25 cellular contexts compared by ENCODE assay signal in the genomic region with DNA sequence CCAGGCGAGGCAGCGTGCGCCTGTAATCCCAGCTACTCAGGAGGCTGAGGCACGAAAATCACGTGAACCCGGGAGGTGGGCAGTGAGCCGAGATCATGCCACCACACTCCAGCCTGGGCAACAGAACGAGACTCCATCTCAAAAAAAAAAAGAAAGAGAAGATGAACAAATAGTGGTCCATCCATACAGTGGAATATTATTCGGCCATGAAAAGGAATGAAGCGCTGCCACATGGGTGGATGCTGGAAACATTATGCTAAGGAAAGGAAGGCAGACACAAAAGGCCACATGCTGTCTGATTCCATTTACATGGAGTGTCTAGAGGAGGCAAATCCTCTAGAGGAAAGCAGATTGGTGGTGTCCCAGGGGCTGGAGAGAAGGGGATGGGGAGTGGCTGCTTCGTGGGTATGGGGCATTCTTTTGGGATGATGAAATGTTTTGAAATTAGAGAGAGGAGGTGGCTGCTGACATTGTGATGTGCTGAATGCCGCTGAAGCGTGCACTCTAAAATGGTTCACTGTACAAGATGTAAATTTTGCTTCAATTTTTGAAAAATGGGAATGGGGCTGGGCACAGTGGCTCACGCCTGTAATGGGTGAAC. TPM values are rescaled to one million over a fixed set of nuclear protein-coding genes. Genes with fewer than 3 reads are reported as not detected.
"Had no signal": no experiment of that assay in that cellular context is flagged by ENCODE, and none has a peak within 500 bp of the region (broad histone marks: within the 10 kb centered on the region; RNA-seq: fewer than 3 reads in every experiment).

No MANE protein-coding gene starts in this region.

- H3K9me3 Mint-ChIP-seq: activated naive CD4-positive, alpha-beta T cell treated with anti-CD3 and anti-CD28 coated beads, Interleukin-2, amount 50 U/mL, for 72 hours; activated T-cell treated with anti-CD3 and anti-CD28 coated beads, Interleukin-2, amount 50 U/mL, for 4 hours; endodermal cell; mesothelial cell of epicardium; natural killer cell treated with Interleukin-12 subunit alpha and Interleukin-12 subunit beta and Interleukin-15 and Interleukin-18, amount 100 ng/mL, for 72 hours; T-helper 1 cell treated with Interleukin-12 subunit alpha and Interleukin-12 subunit beta and Interleukin-4 antibody, amounts not matched to agents 30 μg/mL and 1 μg/mL, for 36 hours had no signal

- H3K36me3 Mint-ChIP-seq: activated naive CD4-positive, alpha-beta T cell treated with anti-CD3 and anti-CD28 coated beads, Interleukin-2, amount 50 U/mL, for 72 hours; mesothelial cell of epicardium; natural killer cell treated with Interleukin-12 subunit alpha and Interleukin-12 subunit beta and Interleukin-15 and Interleukin-18, amount 100 ng/mL, for 72 hours had no signal

- H3K27ac ChIP-seq: coronary artery, epithelial cell of prostate, left lung, prostate gland, upper lobe of right lung had no signal

- ATAC-seq: activated naive CD4-positive, alpha-beta T cell treated with anti-CD3 and anti-CD28 coated beads, Interleukin-2, amount 50 U/mL, for 72 hours; activated T-cell treated with anti-CD3 and anti-CD28 coated beads, Interleukin-2, amount 50 U/mL, for 4 hours; left lung; natural killer cell treated with Interleukin-12 subunit alpha and Interleukin-12 subunit beta and Interleukin-15 and Interleukin-18, amount 100 ng/mL, for 72 hours; stimulated activated naive CD8-positive, alpha-beta T cell treated with anti-CD3 and anti-CD28 coated beads, Interleukin-15, Interleukin-2, amounts not matched to agents 100 U/mL and 50 U/mL, for 24 hours; upper lobe of right lung had no signal

- H3K27me3 Mint-ChIP-seq: natural killer cell treated with Interleukin-12 subunit alpha and Interleukin-12 subunit beta and Interleukin-15 and Interleukin-18, amount 100 ng/mL, for 72 hours had no signal

- FAIRE-seq: bronchial epithelial cell had no signal

- H3K27ac Mint-ChIP-seq: endodermal cell; mesothelial cell of epicardium; T-helper 1 cell treated with Interleukin-12 subunit alpha and Interleukin-12 subunit beta and Interleukin-4 antibody, amounts not matched to agents 30 μg/mL and 1 μg/mL, for 36 hours had no signal

- H3K4me3 ChIP-seq: coronary artery, left lung, prostate gland, upper lobe of right lung had no signal

- H3K36me3 ChIP-seq: left lung, prostate gland, upper lobe of right lung had no signal

- H3K27me3 ChIP-seq: left lung, upper lobe of right lung had no signal

- H3K4me1 ChIP-seq: left lung, prostate gland, upper lobe of right lung had no signal

- H3K4me3 Mint-ChIP-seq: activated T-cell treated with anti-CD3 and anti-CD28 coated beads, Interleukin-2, amount 50 U/mL, for 4 hours; endodermal cell; mesothelial cell of epicardium; natural killer cell treated with Interleukin-12 subunit alpha and Interleukin-12 subunit beta and Interleukin-15 and Interleukin-18, amount 100 ng/mL, for 72 hours; T-helper 1 cell treated with Interleukin-12 subunit alpha and Interleukin-12 subunit beta and Interleukin-4 antibody, amounts not matched to agents 30 μg/mL and 1 μg/mL, for 36 hours had no signal

- H3K9me3 ChIP-seq: left lung, prostate gland, upper lobe of right lung had no signal

- DNase-seq: activated CD4-positive, alpha-beta T cell treated with anti-CD3 and anti-CD28 coated beads for 4 hours; activated CD4-positive, alpha-beta T cell treated with anti-CD3 and anti-CD28 coated beads, Interleukin-2, amount 50 U/mL, for 48 hours; activated CD4-positive, CD25-positive, alpha-beta regulatory T cell; activated CD8-positive, alpha-beta memory T cell treated with anti-CD3 and anti-CD28 coated beads, Interleukin-2, amount 50 U/mL, for 48 hours; activated effector memory CD4-positive, alpha-beta T cell treated with Interleukin-2 at 50 U/mL for 16 hours; activated T-cell treated with anti-CD3 and anti-CD28 coated beads, Interleukin-2, amount 50 U/mL, for 4 hours; amniotic stem cell; cerebellar nuclear complex; endodermal cell; hippocampal formation; kidney glomerular epithelial cell; left lung; stimulated activated CD4-positive, alpha-beta T cell treated with anti-CD3 and anti-CD28 coated beads, Interleukin-12 subunit alpha, Interleukin-12 subunit beta, amount 100 ng/mL, for 4 hours; stimulated activated CD4-positive, alpha-beta T cell treated with anti-CD3 and anti-CD28 coated beads, Interleukin-4, amount 100 ng/mL, for 4 hours; stimulated activated naive CD8-positive, alpha-beta T cell treated with anti-CD3 and anti-CD28 coated beads, Interleukin-15, Interleukin-2, amounts not matched to agents 100 U/mL and 50 U/mL, for 24 hours; T1000; upper lobe of right lung had no signal

- H3K4me1 Mint-ChIP-seq: endodermal cell, mesothelial cell of epicardium had no signal

RNA-seq across cellular contexts. Expression of a gene that starts 17.0 kb away (rescaled TPM):
- total RNA-seq: activated T-cell treated with anti-CD3 and anti-CD28 coated beads, Interleukin-2, amount 50 U/mL, for 4 hours; bronchial epithelial cell had no signal
